ENCODE assay signal across 25 cellular contexts in the genomic region with DNA sequence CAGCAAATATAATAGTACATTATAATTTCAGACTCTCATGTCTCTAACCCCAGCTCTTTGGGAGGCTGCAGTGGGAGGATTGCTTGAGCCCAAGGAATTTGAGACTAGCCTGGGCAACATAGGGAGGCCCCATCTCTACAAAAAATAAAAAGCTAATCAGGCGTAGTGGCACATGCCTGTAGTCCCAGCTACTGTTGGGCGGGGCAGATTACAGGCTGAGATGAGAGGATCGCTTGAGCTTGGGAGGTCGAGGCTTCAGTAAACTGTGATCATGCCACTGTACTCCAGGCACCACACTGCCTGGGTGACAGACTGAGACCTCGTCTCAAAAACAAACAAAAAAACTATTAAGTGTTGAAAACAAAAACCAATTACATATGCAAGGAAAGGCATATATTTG.
A peak's percentile ranks its signal among the peaks of the same experiment; 100 is the strongest.
DNase-seq lines count a peak whose midpoint lies in the region; ATAC-seq, FAIRE-seq and TF ChIP-seq lines count a peak whose summit lies in the region.
"Had no signal": no experiment of that assay in that cellular context is flagged by ENCODE, and none has a peak within 500 bp of the region (broad histone marks: within the 10 kb centered on the region; RNA-seq: fewer than 3 reads in every experiment).

No MANE protein-coding gene starts in this region.

- no peak overlapping the region for H3K18ac ChIP-seq in mesenchymal stem cell (ENCODE audit: low read depth in 1 of 2, low read length in 2 of 2)

- 90% methylated on average over 5 of the region's 5 CpGs for WGBS in HepG2 (ENCODE audit: low lambda C conversion rate)
- 96% methylated on average over 5 of the region's 5 CpGs for WGBS in right lobe of liver (ENCODE audit: insufficient coverage, low coverage, low lambda C conversion rate, missing lambda C conversion rate)
- 44% methylated on average over 5 of the region's 5 CpGs for WGBS in K562 (ENCODE audit: insufficient coverage, low coverage, missing lambda C conversion rate)
- 94% methylated on average over 3 of the region's 5 CpGs for WGBS in mesenchymal stem cell

- H2AK5ac ChIP-seq in mesenchymal stem cell (ENCODE audit: low read length, severe bottlenecking), result no peak overlapping the region

- no peaks in the 10 kb centered on the region for H3K4me1 ChIP-seq in HepG2 (ENCODE audit: insufficient read depth, low read length)
- H3K4me1 ChIP-seq in right lobe of liver, result no peaks in the 10 kb centered on the region
- peaks cover 9 to 19% of the 10 kb centered on the region in 2 experiments; a peak in 4 of 5 replicates for H3K4me1 ChIP-seq in K562 (replicated peaks in 1 of 2; ENCODE audit: control insufficient read depth in 2 of 2, insufficient read depth in 2 of 2, low read length in 2 of 2)
- no peaks in the 10 kb centered on the region for H3K4me1 ChIP-seq in mesenchymal stem cell (ENCODE audit: control insufficient read depth, insufficient read depth, low read depth, low read length)
- H3K4me1 ChIP-seq: BE2C had no signal

- no peak overlapping the region for H3K4ac ChIP-seq in mesenchymal stem cell (ENCODE audit: low read depth in 1 of 2, low read length in 2 of 2)

- H3K36me3 ChIP-seq in HepG2 (replicated peaks in 1 of 2; ENCODE audit: control insufficient read depth in 1 of 2, insufficient read depth in 2 of 2, low read length in 2 of 2) (peaks cover 4 to 16% of the 10 kb centered on the region in 2 experiments; a peak in 4 of 5 replicates), right lobe of liver (peaks cover 0 to 4% (median 0%) of the 10 kb centered on the region in 4 donors), K562 (ENCODE audit: control insufficient read depth, insufficient read depth, low read length) (peaks cover 53% of the 10 kb centered on the region), mesenchymal stem cell (ENCODE audit: control insufficient read depth in 1 of 2, insufficient read depth in 2 of 2, low read depth in 1 of 2, low read length in 2 of 2) (peaks cover 0 to 45% of the 10 kb centered on the region in 2 experiments)
- H3K36me3 ChIP-seq: BE2C had no signal

- H3K27me3 ChIP-seq in HepG2 (ENCODE audit: control insufficient read depth in 1 of 2, insufficient read depth in 2 of 2, low read length in 2 of 2) (no peaks in the 10 kb centered on the region), right lobe of liver (no peaks in the 10 kb centered on the region), K562 (ENCODE audit: control insufficient read depth in 2 of 2, insufficient read depth in 2 of 2, low read length in 2 of 2) (no peaks in the 10 kb centered on the region), mesenchymal stem cell (ENCODE audit: control insufficient read depth in 1 of 2, insufficient read depth in 1 of 2, low read length in 2 of 2) (no peaks in the 10 kb centered on the region)
- H3K27me3 ChIP-seq: BE2C; BLaER1 treated with 17β-estradiol and CSF1 and Interleukin-3, amounts not matched to agents 10 nM and 100 nM had no signal

- no peak for TF ChIP-seq CTCF in HepG2 (CRISPR knock-in tag; IDR thresholded peaks at IDR 0.05)
- TF ChIP-seq CTCF in right lobe of liver (IDR thresholded peaks at IDR 0.05), result no peak
- TF ChIP-seq CTCF in K562 (IDR thresholded peaks at IDR 0.05 in 2 of 3, conservative IDR thresholded peaks at IDR 0.05 in 1 of 3; ENCODE audit: insufficient read depth in 2 of 3, low read depth in 1 of 3, low read length in 3 of 3), result no peak

- H2AFZ ChIP-seq in HepG2 (ENCODE audit: low read length) (no peak overlapping the region), K562 (ENCODE audit: low read depth, low read length) (no peak overlapping the region), mesenchymal stem cell (ENCODE audit: low read depth, low read length) (no peak overlapping the region)
- H2AFZ ChIP-seq: GM23248 had no signal

- no peak overlapping the region for H3K14ac ChIP-seq in mesenchymal stem cell (ENCODE audit: low read length in 2 of 2)

- CTCF ChIA-PET in HepG2 (lab: Yijun Ruan, JAX; ENCODE audit: low intra/inter-chr PET ratio, low total read pairs), result no interaction called here
- CTCF ChIA-PET in K562 (lab: Yijun Ruan, JAX; ENCODE audit: low intra/inter-chr PET ratio), result no interaction called here

- TF ChIP-seq POLR2A in HepG2 (IDR thresholded peaks at IDR 0.05; ENCODE audit: insufficient read depth in 1 of 2, low read depth in 2 of 2, low read length in 2 of 2) (no peak), right lobe of liver (IDR thresholded peaks at IDR 0.05) (no peak), K562 (conservative IDR thresholded peaks at IDR 0.05) (no peak)

- no peaks in the 10 kb centered on the region for H3K79me2 ChIP-seq in HepG2 (ENCODE audit: insufficient read depth, low read length)
- H3K79me2 ChIP-seq in K562 (ENCODE audit: control insufficient read depth, insufficient read depth, low read length), result no peaks in the 10 kb centered on the region

- no peak overlapping the region for H3K4me2 ChIP-seq in HepG2 (ENCODE audit: low read depth, low read length)
- no peak overlapping the region for H3K4me2 ChIP-seq in K562 (ENCODE audit: insufficient read depth, low read length)
- H3K4me2 ChIP-seq in mesenchymal stem cell (ENCODE audit: low read length, poor library complexity, severe bottlenecking), result peak overlapping the region; percentile 22
- H3K4me2 ChIP-seq: A549; BLaER1 treated with 17β-estradiol and CSF1 and Interleukin-3, amounts not matched to agents 10 nM and 100 nM had no signal

- no peak overlapping the region for H2BK120ac ChIP-seq in mesenchymal stem cell (ENCODE audit: low read depth, low read length)

- H2BK5ac ChIP-seq in mesenchymal stem cell (ENCODE audit: low read depth, low read length, poor library complexity, severe bottlenecking), result no peak overlapping the region

- no TSS peak for BruUV-seq in HepG2 (replicated peaks; lab: Mats Ljungman, UMichigan)
- no TSS peak for BruUV-seq in K562 (replicated peaks; lab: Mats Ljungman, UMichigan)

- no peak for TF ChIP-seq RAD21 in HepG2 (CRISPR knock-in tag; IDR thresholded peaks at IDR 0.05)
- no peak for TF ChIP-seq RAD21 in K562 (CRISPR knock-in tag; conservative IDR thresholded peaks at IDR 0.05 in 1 of 2, IDR thresholded peaks at IDR 0.05 in 1 of 2)

- H3K79me1 ChIP-seq in mesenchymal stem cell (replicated peaks; ENCODE audit: low read length, poor library complexity, severe bottlenecking), result peaks cover 2% of the 10 kb centered on the region

- peak overlapping the region; percentile 1 for H2BK15ac ChIP-seq in mesenchymal stem cell (ENCODE audit: low read depth, poor library complexity, severe bottlenecking)

- H4K8ac ChIP-seq in mesenchymal stem cell (ENCODE audit: low read length), result no peak overlapping the region

- DNase-seq in HepG2 (ENCODE audit: low spot score) (no peak), right lobe of liver (no peak), K562 (ENCODE audit: extremely low read depth in 1 of 4, low spot score in 3 of 4) (peak in 1 of 4 experiments; percentile 36), mesenchymal stem cell (no peak), NCI-H526 treated with DMSO at 0.1 percent for 48 hours (lab: John Stamatoyannopoulos, UW) (no peak)
- DNase-seq: ACHN; AML-193; BE2C; CD4-positive, alpha-beta T cell; CD8-positive, alpha-beta memory T cell; DMS 273 treated with DMSO at 0.1 percent for 48 hours; DMS79; EL; GDM1; GM23248; H9 had no signal

- in situ Hi-C loops in HepG2 (cut with HindIII; ENCODE audit: extremely low pct_ligation_motif_present, low pct_unique_long_range_greater_than_20kb), result no loop called here
- in situ Hi-C loops in K562 (cut with MboI), result no loop called here

- H2BK12ac ChIP-seq in mesenchymal stem cell (ENCODE audit: low read length in 2 of 2), result no peak overlapping the region

- TF ChIP-seq EP300 in HepG2 (IDR thresholded peaks at IDR 0.05; ENCODE audit: low read depth in 2 of 2, low read length in 2 of 2), result no peak
- TF ChIP-seq EP300 in HepG2 (CRISPR knock-in tag; IDR thresholded peaks at IDR 0.05; ENCODE audit: borderline replicate concordance), result no peak
- no peak for TF ChIP-seq EP300 in K562 (IDR thresholded peaks at IDR 0.05; ENCODE audit: low read length)

- H4K20me1 ChIP-seq in HepG2 (ENCODE audit: insufficient read depth, low read length) (no peaks in the 10 kb centered on the region), K562 (replicated peaks; ENCODE audit: control insufficient read depth, insufficient read depth, low read length) (no peaks in the 10 kb centered on the region)
- H4K20me1 ChIP-seq: BLaER1 treated with 17β-estradiol and CSF1 and Interleukin-3, amounts not matched to agents 10 nM and 100 nM had no signal

- no peak overlapping the region for H3K27ac ChIP-seq in HepG2 (ENCODE audit: extremely low read length, insufficient read depth, low read length)
- no peak overlapping the region for H3K27ac ChIP-seq in right lobe of liver
- H3K27ac ChIP-seq in K562 (ENCODE audit: extremely low read depth, low read depth, low read length), result no peak overlapping the region
- no peak overlapping the region for H3K27ac ChIP-seq in mesenchymal stem cell (ENCODE audit: low read length, poor library complexity, severe bottlenecking)
- H3K27ac ChIP-seq: 22Rv1; A549; BLaER1 treated with 17β-estradiol and CSF1 and Interleukin-3, amounts not matched to agents 10 nM and 100 nM; GM23248 had no signal

- H3K23ac ChIP-seq in mesenchymal stem cell (ENCODE audit: low read length in 2 of 2), result no peak overlapping the region

- H3K4me3 ChIP-seq in HepG2 (replicated peaks in 1 of 3; ENCODE audit: insufficient read depth in 1 of 3, low read depth in 2 of 3, low read length in 3 of 3) (no peak overlapping the region), right lobe of liver (no peak overlapping the region), K562 (no peak overlapping the region), mesenchymal stem cell (ENCODE audit: insufficient read depth in 1 of 2, low read depth in 1 of 2, low read length in 2 of 2) (no peak overlapping the region)
- H3K4me3 ChIP-seq: A549; BLaER1 treated with 17β-estradiol and CSF1 and Interleukin-3, amounts not matched to agents 10 nM and 100 nM; GM12878; GM23248 had no signal

- H3K9me1 ChIP-seq in K562 (ENCODE audit: control insufficient read depth, insufficient read depth, low read length), result no peaks in the 10 kb centered on the region

- no peak overlapping the region for H4K91ac ChIP-seq in mesenchymal stem cell (ENCODE audit: low read length)

- H3K9ac ChIP-seq in HepG2 (ENCODE audit: insufficient read depth, low read depth, low read length) (no peak overlapping the region), K562 (ENCODE audit: insufficient read depth in 1 of 2, low read depth in 2 of 2, low read length in 2 of 2) (peak overlapping the region in 1 of 2 experiments; percentile 10; a peak in 1 of 4 replicates), mesenchymal stem cell (ENCODE audit: low read length) (no peak overlapping the region)
- H3K9ac ChIP-seq: BLaER1 treated with 17β-estradiol and CSF1 and Interleukin-3, amounts not matched to agents 10 nM and 100 nM; GM23248 had no signal

- POLR2A ChIA-PET in HepG2 (lab: Yijun Ruan, JAX), result no interaction called here
- POLR2A ChIA-PET in K562 (lab: Yijun Ruan, JAX), result interaction anchor here (0.8 to 2.5 kb wide), 3 partner anchors 11 to 42 kb away, joined by 3 to 8 read pairs (median 5); no protein-coding TSS in a partner anchor

- intact Hi-C loops in HepG2 (cut with micrococcal nuclease; ENCODE audit: unreplicated experiment) (no loop called here), right lobe of liver (cut with DNase I) (no loop called here), K562 (cut with micrococcal nuclease) (no loop called here)

- H3K9me3 ChIP-seq in HepG2 (ENCODE audit: low read length) (no peaks in the 10 kb centered on the region), right lobe of liver (no peaks in the 10 kb centered on the region), K562 (replicated peaks; ENCODE audit: control insufficient read depth, insufficient read depth, low read depth, low read length) (no peaks in the 10 kb centered on the region), mesenchymal stem cell (ENCODE audit: control insufficient read depth, low read length) (no peaks in the 10 kb centered on the region)
- H3K9me3 ChIP-seq: A549; BE2C; BLaER1 treated with 17β-estradiol and CSF1 and Interleukin-3, amounts not matched to agents 10 nM and 100 nM had no signal

- ATAC-seq in HepG2 (no peak), right lobe of liver (no peak), K562 (peak; percentile 59), HG02885 (IDR thresholded peaks at IDR 0.05; ENCODE audit: poor library complexity, unreplicated experiment) (no peak), HG03442 (IDR thresholded peaks at IDR 0.05; ENCODE audit: unreplicated experiment) (no peak)
- ATAC-seq: A549, GM12878, HCT116 had no signal

- FAIRE-seq in HepG2 (lab: Jason Lieb, UNC) (no peak), K562 (lab: Jason Lieb, UNC) (no peak)
- FAIRE-seq: A549, D721Med, GM12878, GM19239 had no signal

Comparison
In these comparisons a context has a peak if more than half of its experiments do, and no peak if none do; other contexts are left out.
1. Of the 241 proteins assayed by ChIP-seq in both HepG2 and K562: peak only in HepG2: RBM22; only in K562: none; in both: none; in neither: 240.